In the genomic region with DNA sequence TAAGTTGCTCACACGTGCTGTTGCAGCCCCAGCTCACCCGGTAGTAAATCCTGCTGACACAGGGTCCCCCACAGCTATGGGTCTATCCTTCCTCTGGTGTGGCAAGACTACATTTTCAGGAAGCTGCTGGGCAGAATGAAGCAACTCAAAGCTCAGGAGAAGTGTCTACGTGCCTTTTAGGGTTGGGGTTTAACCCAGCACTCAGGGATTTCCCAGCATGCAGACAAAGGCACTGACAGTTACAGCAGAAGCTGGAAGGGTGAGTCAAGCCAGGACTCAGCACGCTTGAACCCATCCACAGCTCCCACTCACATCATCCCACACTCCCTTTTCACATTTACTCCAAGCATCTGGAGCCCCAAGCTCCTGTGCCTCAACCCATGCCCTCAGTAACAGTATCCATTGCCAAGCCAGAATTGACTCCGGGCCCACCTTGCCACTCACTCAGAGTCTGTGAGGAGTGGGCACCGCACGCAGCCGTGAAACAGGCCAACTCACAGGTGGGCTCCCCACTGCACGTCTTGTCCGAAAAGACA, we compare ENCODE assay signal across 1 cellular context.
TF ChIP-seq lines count a peak whose summit lies in the region.

No MANE protein-coding gene starts in this region.

TF ChIP-seq in HepG2, 621 proteins besides CTCF, POLR2A, EP300 and RAD21 (continued from another document):
- TF ChIP-seq BCLAF1 (IDR thresholded peaks at IDR 0.05) (no peak), ZNF101 (CRISPR knock-in tag; IDR thresholded peaks at IDR 0.05; ENCODE audit: borderline replicate concordance, low read depth) (no peak), KDM1A (CRISPR knock-in tag; IDR thresholded peaks at IDR 0.05) (no peak), CBFB (CRISPR knock-in tag; IDR thresholded peaks at IDR 0.05) (no peak), ZNF275 (CRISPR knock-in tag; IDR thresholded peaks at IDR 0.05; ENCODE audit: borderline replicate concordance) (no peak), ZBTB44 (CRISPR knock-in tag; IDR thresholded peaks at IDR 0.05) (no peak), RARA (CRISPR knock-in tag; IDR thresholded peaks at IDR 0.05) (no peak)
- TF ChIP-seq, protein P1, sequence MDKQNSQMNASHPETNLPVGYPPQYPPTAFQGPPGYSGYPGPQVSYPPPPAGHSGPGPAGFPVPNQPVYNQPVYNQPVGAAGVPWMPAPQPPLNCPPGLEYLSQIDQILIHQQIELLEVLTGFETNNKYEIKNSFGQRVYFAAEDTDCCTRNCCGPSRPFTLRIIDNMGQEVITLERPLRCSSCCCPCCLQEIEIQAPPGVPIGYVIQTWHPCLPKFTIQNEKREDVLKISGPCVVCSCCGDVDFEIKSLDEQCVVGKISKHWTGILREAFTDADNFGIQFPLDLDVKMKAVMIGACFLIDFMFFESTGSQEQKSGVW (CRISPR knock-in tag; IDR thresholded peaks at IDR 0.05; ENCODE audit: borderline replicate concordance) = no peak
- TF ChIP-seq, protein P2, sequence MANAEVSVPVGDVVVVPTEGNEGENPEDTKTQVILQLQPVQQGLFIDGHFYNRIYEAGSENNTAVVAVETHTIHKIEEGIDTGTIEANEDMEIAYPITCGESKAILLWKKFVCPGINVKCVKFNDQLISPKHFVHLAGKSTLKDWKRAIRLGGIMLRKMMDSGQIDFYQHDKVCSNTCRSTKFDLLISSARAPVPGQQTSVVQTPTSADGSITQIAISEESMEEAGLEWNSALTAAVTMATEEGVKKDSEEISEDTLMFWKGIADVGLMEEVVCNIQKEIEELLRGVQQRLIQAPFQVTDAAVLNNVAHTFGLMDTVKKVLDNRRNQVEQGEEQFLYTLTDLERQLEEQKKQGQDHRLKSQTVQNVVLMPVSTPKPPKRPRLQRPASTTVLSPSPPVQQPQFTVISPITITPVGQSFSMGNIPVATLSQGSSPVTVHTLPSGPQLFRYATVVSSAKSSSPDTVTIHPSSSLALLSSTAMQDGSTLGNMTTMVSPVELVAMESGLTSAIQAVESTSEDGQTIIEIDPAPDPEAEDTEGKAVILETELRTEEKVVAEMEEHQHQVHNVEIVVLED (CRISPR knock-in tag; IDR thresholded peaks at IDR 0.05; ENCODE audit: borderline replicate concordance) = no peak
